In the genomic region with DNA sequence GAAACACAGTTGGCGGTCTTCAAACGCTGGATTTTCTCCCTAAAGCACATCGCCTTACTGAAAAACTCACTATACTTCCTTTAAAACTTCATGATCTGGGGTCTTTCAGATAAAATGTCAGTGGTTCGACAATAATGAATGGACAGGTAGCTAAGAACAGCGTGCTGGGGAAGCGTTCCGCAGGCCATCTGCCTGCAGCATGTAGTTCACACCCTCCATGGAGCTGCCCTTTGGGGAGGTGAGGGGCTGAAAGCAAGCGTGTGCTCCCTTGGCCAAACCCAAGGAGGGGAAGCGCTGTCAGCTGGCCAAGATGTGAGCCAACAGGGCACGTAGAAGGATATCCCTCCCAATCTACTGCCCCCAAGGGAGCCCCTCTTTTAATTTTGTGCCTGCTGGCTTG, we compare ENCODE assay signal across 31 cellular contexts.
"Had no signal": no experiment of that assay in that cellular context is flagged by ENCODE, and none has a peak within 500 bp of the region (broad histone marks: within the 10 kb centered on the region; RNA-seq: fewer than 3 reads in every experiment).

No MANE protein-coding gene starts in this region.

- H3K27ac ChIP-seq: colonic mucosa, epithelial cell of prostate, gastrocnemius medialis, hepatocyte, lower lobe of right lung, ovary, psoas muscle, right lobe of liver, suprapubic skin, transverse colon, upper lobe of right lung, uterus had no signal

- H2AFZ ChIP-seq: hepatocyte had no signal

- H3K36me3 ChIP-seq: colonic mucosa, gastrocnemius medialis, lower lobe of right lung, ovary, right lobe of liver, suprapubic skin, transverse colon, upper lobe of right lung, uterus had no signal

- ATAC-seq: esophagus mucosa; gastrocnemius medialis; left colon; left ventricle myocardium superior; lower lobe of right lung; mucosa of descending colon; natural killer cell treated with Interleukin-12 subunit alpha and Interleukin-12 subunit beta and Interleukin-15 and Interleukin-18, amount 100 ng/mL, for 72 hours; psoas muscle; right lobe of liver; stimulated activated naive CD8-positive, alpha-beta T cell treated with anti-CD3 and anti-CD28 coated beads, Interleukin-15, amount 100 ng/mL, for 72 hours; upper lobe of right lung had no signal

- H3K9me3 ChIP-seq: colonic mucosa, gastrocnemius medialis, lower lobe of right lung, mucosa of descending colon, ovary, psoas muscle, right lobe of liver, suprapubic skin, transverse colon, upper lobe of right lung, uterus had no signal

- DNase-seq: colonic mucosa; effector CD8-positive, alpha-beta T cell; endodermal cell; foreskin fibroblast; gastrocnemius medialis; head of caudate nucleus; left colon; left ventricle myocardium superior; lower lobe of right lung; mucosa of descending colon; naive B cell; occipital lobe; ovary; posterior cingulate gyrus; psoas muscle; right lobe of liver; stimulated activated CD4-positive, alpha-beta T cell treated with anti-CD3 and anti-CD28 coated beads, Interleukin-12 subunit alpha, Interleukin-12 subunit beta, amount 100 ng/mL, for 4 hours; stimulated activated CD4-positive, alpha-beta T cell treated with anti-CD3 and anti-CD28 coated beads, Interleukin-1b, Interleukin-23, amount 100 ng/mL, for 48 hours; stimulated activated CD4-positive, alpha-beta T cell treated with anti-CD3 and anti-CD28 coated beads, Interleukin-4, amount 100 ng/mL, for 1 hour; stimulated activated CD8-positive, alpha-beta memory T cell treated with anti-CD3 and anti-CD28 coated beads, Interleukin-4, amount 100 ng/mL, for 48 hours; stimulated activated naive CD4-positive, alpha-beta T cell; stimulated activated naive CD8-positive, alpha-beta T cell treated with anti-CD3 and anti-CD28 coated beads, Interleukin-15, amount 100 ng/mL, for 72 hours; transverse colon; upper lobe of right lung; uterus had no signal

- H3K4me2 ChIP-seq: hepatocyte, smooth muscle cell had no signal

- H3K4me1 ChIP-seq: colonic mucosa, right lobe of liver, uterus had no signal

- H3K27me3 ChIP-seq: colonic mucosa, gastrocnemius medialis, hepatocyte, ovary, right lobe of liver, suprapubic skin, transverse colon, upper lobe of right lung, uterus had no signal

- H3K79me2 ChIP-seq: hepatocyte had no signal

- H3K4me3 ChIP-seq: colonic mucosa, gastrocnemius medialis, hepatocyte, lower lobe of right lung, mucosa of descending colon, ovary, psoas muscle, right lobe of liver, smooth muscle cell, suprapubic skin, transverse colon, upper lobe of right lung, uterus had no signal
